8 cellular contexts compared by ENCODE assay signal in genomic region chr6:17705428-17705777, GRCh38. TPM values are rescaled to one million over a fixed set of nuclear protein-coding genes. Genes with fewer than 3 reads are reported as not detected.
A peak's percentile ranks its signal among the peaks of the same experiment; 100 is the strongest.
DNase-seq lines count a peak whose midpoint lies in the region; ATAC-seq lines count a peak whose summit lies in the region.

No MANE protein-coding gene starts in this region.

- H3K36me3 ChIP-seq in muscle layer of duodenum (ENCODE audit: control insufficient read depth in 1 of 2, insufficient read depth in 2 of 2, low read length in 2 of 2): peaks cover 0 to 13% of the 10 kb centered on the region in 2 donors

- no peaks in the 10 kb centered on the region for H3K27me3 Mint-ChIP-seq in T-cell

- POLR2A ChIA-PET in T-cell (lab: Charles Lee): interaction anchor here in 1 of 2 donors (0.7 kb wide), 1 partner anchor 999 kb away, joined by 3 read pairs; no protein-coding TSS in a partner anchor

- H3K27ac ChIP-seq in muscle layer of duodenum (ENCODE audit: low read length): peak overlapping the region; percentile 96

- peaks cover 10 to 25% of the 10 kb centered on the region in 2 donors for H3K4me1 ChIP-seq in muscle layer of duodenum (ENCODE audit: control insufficient read depth in 1 of 2, insufficient read depth in 2 of 2, low read length in 2 of 2)

- ATAC-seq in HG03135 (IDR thresholded peaks at IDR 0.05; ENCODE audit: unreplicated experiment) (peak; percentile 0), T-cell (replicated peaks in 1 of 4) (no peak)

- H3K9me3 ChIP-seq in muscle layer of duodenum (ENCODE audit: control insufficient read depth in 1 of 2, low read length in 2 of 2): no peaks in the 10 kb centered on the region

- CTCF ChIA-PET in T-cell (lab: Charles Lee): interaction anchor here in 1 of 2 donors (0.5 kb wide), 1 partner anchor 103 kb away, joined by 4 read pairs; no protein-coding TSS in a partner anchor

- H3K9me3 Mint-ChIP-seq in T-cell: no peaks in the 10 kb centered on the region

- no peaks in the 10 kb centered on the region for H3K27me3 ChIP-seq in muscle layer of duodenum (ENCODE audit: low read depth, low read length)

- peaks cover 42 to 55% (median 44%) of the 10 kb centered on the region in 3 donors for H3K4me1 Mint-ChIP-seq in T-cell

- peak overlapping the region; percentile 82 to 92 (median 86) for H3K4me3 Mint-ChIP-seq in T-cell

- peak overlapping the region; percentile 92 to 99 for H3K27ac Mint-ChIP-seq in T-cell

- DNase-seq in NCI-H2227 (lab: John Stamatoyannopoulos, UW; ENCODE audit: unreplicated experiment) (peak; percentile 52), NCI-H2227 treated with DMSO at 0.1 percent for 48 hours (lab: John Stamatoyannopoulos, UW) (no peak), T-cell (peak in 4 of 34 experiments; percentile 2 to 6 (median 5)), epidermal melanocyte (ENCODE audit: insufficient read length, low spot score) (peak; percentile 46), NCI-H526 treated with DMSO at 0.1 percent for 48 hours (lab: John Stamatoyannopoulos, UW) (no peak)
- no peak for DNase-seq in stimulated activated naive CD4-positive, alpha-beta T cell (lab: John Stamatoyannopoulos, UW)

- no peaks in the 10 kb centered on the region for H3K36me3 Mint-ChIP-seq in T-cell

- H3K4me3 ChIP-seq in muscle layer of duodenum (ENCODE audit: low read depth in 1 of 2, low read length in 2 of 2): peak overlapping the region; percentile 68 to 90

RNA-seq across cellular contexts. Expression of gene NUP153, which starts 1.3 kb away (rescaled TPM):
- 10 to 100 TPM; 46.4 to 58.5 (median 54.2) TPM for total RNA-seq in T-cell

Comparison
In these comparisons a context has a peak if more than half of its experiments do, and no peak if none do; other contexts are left out.
1. DNase-seq: peak in NCI-H2227 (single experiment) and epidermal melanocyte (single experiment); none in NCI-H2227 treated with DMSO at 0.1 percent for 48 hours (single experiment), stimulated activated naive CD4-positive, alpha-beta T cell (0 of 6) and NCI-H526 treated with DMSO at 0.1 percent for 48 hours (single experiment).